Comparison of ENCODE assay signal across 1 cellular context in the genomic region with DNA sequence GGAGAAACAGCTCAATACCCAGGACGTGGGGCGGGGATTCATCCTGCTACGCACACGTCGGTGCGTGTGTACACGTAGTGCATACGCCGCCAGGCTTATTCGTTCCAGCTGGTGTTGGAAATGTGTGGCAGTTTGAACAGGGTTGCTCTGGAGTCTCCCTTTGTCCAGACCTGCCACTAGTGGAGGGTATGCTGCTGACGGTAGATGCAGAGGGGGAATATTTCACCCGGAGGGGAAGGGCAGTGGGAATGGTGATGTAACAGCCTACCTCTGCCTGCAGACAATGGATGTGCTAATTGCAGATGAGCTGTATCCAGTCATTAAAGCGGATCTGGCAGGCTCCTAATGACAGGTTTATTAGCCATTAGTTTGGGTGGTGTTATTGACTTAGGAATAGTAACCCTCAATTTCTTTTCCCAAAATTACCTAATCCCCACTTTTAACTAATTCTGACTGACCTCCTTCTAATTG.
TF ChIP-seq lines count a peak whose summit lies in the region.

No MANE protein-coding gene starts in this region.

TF ChIP-seq in WTC11, 78 proteins besides CTCF, POLR2A, EP300 and RAD21 (continued from another document):
- TF ChIP-seq ZNF532 (CRISPR knock-in tag; IDR thresholded peaks at IDR 0.05; ENCODE audit: borderline replicate concordance) (no peak), GTF2I (CRISPR knock-in tag; conservative IDR thresholded peaks at IDR 0.05) (no peak), ZNF423 (CRISPR knock-in tag; IDR thresholded peaks at IDR 0.05) (no peak), PRDM15 (CRISPR knock-in tag; IDR thresholded peaks at IDR 0.05) (no peak), FOXK1 (CRISPR knock-in tag; IDR thresholded peaks at IDR 0.05) (no peak), ZNF671 (CRISPR knock-in tag; IDR thresholded peaks at IDR 0.05) (no peak), IRF2 (CRISPR knock-in tag; IDR thresholded peaks at IDR 0.05; ENCODE audit: borderline replicate concordance, low read depth) (no peak)
